In the genomic region with DNA sequence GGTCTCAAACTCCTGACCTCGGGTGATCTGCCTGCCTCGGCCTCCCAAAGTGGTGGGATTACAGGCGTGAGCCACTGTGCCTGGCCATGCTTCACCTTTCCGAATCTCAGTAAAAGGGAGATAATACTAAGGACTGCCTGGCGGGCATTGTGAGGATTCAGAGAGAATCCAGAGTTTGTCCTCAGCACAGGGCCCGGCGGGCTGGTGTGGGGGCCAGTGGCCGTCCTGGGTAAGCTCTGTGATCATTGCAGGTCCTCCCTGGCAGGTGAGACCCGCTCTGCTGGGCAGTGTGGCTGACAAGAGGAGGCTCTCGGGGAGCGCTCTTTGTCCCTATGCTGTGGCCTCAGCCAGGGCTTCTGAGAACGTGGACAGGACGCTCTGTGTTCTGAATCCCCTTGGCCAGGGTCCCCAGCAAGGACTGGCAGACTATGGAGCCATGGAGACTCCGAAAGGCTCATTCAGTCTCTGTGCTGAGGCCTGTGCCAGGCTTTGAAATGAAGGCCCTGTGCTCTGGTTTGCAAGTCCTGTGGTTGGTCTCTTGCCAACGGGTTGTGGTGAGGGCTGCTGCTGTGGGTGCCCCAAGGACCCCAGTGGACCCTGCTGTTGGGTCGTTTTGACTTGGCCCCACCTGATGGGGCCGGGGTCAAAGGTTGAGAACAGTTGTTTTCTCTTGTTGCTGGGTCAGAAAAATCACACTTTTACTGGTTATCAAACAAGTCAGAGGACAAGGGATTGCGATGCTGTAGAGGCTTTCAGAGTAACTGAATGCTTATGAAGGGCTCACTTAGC, we compare ENCODE assay signal across 10 cellular contexts. TPM values are rescaled to one million over a fixed set of nuclear protein-coding genes. Genes with fewer than 3 reads are reported as not detected.
DNase-seq lines count a peak whose midpoint lies in the region; ATAC-seq and TF ChIP-seq lines count a peak whose summit lies in the region.
"Had no signal": no experiment of that assay in that cellular context is flagged by ENCODE, and none has a peak within 500 bp of the region (broad histone marks: within the 10 kb centered on the region; RNA-seq: fewer than 3 reads in every experiment).

No MANE protein-coding gene starts in this region.

- ATAC-seq in HG03039 (IDR thresholded peaks at IDR 0.05; ENCODE audit: unreplicated experiment): no peak
- ATAC-seq: K562 had no signal

- no peaks in the 10 kb centered on the region for H3K9me3 Mint-ChIP-seq in T-helper 1 cell treated with Interleukin-12 subunit alpha and Interleukin-12 subunit beta and Interleukin-4 antibody, amounts not matched to agents 30 μg/mL and 1 μg/mL, for 36 hours

- no peak for TF ChIP-seq POLR2A in esophagus squamous epithelium (IDR thresholded peaks at IDR 0.05)

- DNase-seq in T-helper 1 cell (no peak), SK-N-MC (ENCODE audit: low read depth, low spot score) (no peak), esophagus squamous epithelium (lab: John Stamatoyannopoulos, UW) (no peak), dedifferentiated amniotic fluid mesenchymal stem cell (ENCODE audit: extremely low spot score) (no peak), NCI-H1930 (lab: John Stamatoyannopoulos, UW) (no peak)
- DNase-seq: NCI-H69 had no signal

- H3K9ac ChIP-seq in SK-N-MC (ENCODE audit: insufficient read length): peak overlapping the region; percentile 39
- no peak overlapping the region for H3K9ac ChIP-seq in rectal smooth muscle tissue (ENCODE audit: low read length)

- no peaks in the 10 kb centered on the region for H3K9me3 ChIP-seq in SK-N-MC (ENCODE audit: low read depth, low read length)
- H3K9me3 ChIP-seq in esophagus squamous epithelium: no peaks in the 10 kb centered on the region

- H3K27me3 ChIP-seq in esophagus squamous epithelium (no peaks in the 10 kb centered on the region), rectal smooth muscle tissue (ENCODE audit: control insufficient read depth, insufficient read depth, low read length) (no peaks in the 10 kb centered on the region)

- H3K27me3 Mint-ChIP-seq in T-helper 1 cell treated with Interleukin-12 subunit alpha and Interleukin-12 subunit beta and Interleukin-4 antibody, amounts not matched to agents 30 μg/mL and 1 μg/mL, for 36 hours (ENCODE audit: low read depth): peaks cover 15% of the 10 kb centered on the region

- peak overlapping the region; percentile 49 for H3K27ac Mint-ChIP-seq in T-helper 1 cell treated with Interleukin-12 subunit alpha and Interleukin-12 subunit beta and Interleukin-4 antibody, amounts not matched to agents 30 μg/mL and 1 μg/mL, for 36 hours

- H3K27ac ChIP-seq in SK-N-MC (peak overlapping the region; percentile 42), esophagus squamous epithelium (peak overlapping the region; percentile 89 to 99 (median 96)), rectal smooth muscle tissue (ENCODE audit: low read depth, low read length) (peak overlapping the region; percentile 70)

- peak overlapping the region; percentile 76 for H3K4me3 Mint-ChIP-seq in T-helper 1 cell treated with Interleukin-12 subunit alpha and Interleukin-12 subunit beta and Interleukin-4 antibody, amounts not matched to agents 30 μg/mL and 1 μg/mL, for 36 hours

- H3K4me1 ChIP-seq in esophagus squamous epithelium: peaks cover 0 to 68% (median 49%) of the 10 kb centered on the region in 3 donors
- peaks cover 35% of the 10 kb centered on the region for H3K4me1 ChIP-seq in rectal smooth muscle tissue (ENCODE audit: control insufficient read depth, insufficient read depth, low read length)

- H3K36me3 ChIP-seq in SK-N-MC (ENCODE audit: insufficient read depth, low read length) (peaks cover 8% of the 10 kb centered on the region; the same call in 1 of the 2 replicates), esophagus squamous epithelium (peaks cover 4 to 22% (median 12%) of the 10 kb centered on the region in 3 donors), rectal smooth muscle tissue (ENCODE audit: control insufficient read depth, insufficient read depth, low read length) (peaks cover 13% of the 10 kb centered on the region)

- TF ChIP-seq CTCF in esophagus squamous epithelium (IDR thresholded peaks at IDR 0.05): no peak

- no peaks in the 10 kb centered on the region for H3K36me3 Mint-ChIP-seq in T-helper 1 cell treated with Interleukin-12 subunit alpha and Interleukin-12 subunit beta and Interleukin-4 antibody, amounts not matched to agents 30 μg/mL and 1 μg/mL, for 36 hours (ENCODE audit: low read depth)

- 53 to 83% methylated on average over 4 to 9 of the region's 18 CpGs for WGBS in esophagus squamous epithelium, 2 donors

- intact Hi-C loops in esophagus squamous epithelium (cut with DNase I): no loop called here

- H3K4me1 Mint-ChIP-seq in T-helper 1 cell treated with Interleukin-12 subunit alpha and Interleukin-12 subunit beta and Interleukin-4 antibody, amounts not matched to agents 30 μg/mL and 1 μg/mL, for 36 hours (ENCODE audit: low read depth): peaks cover 16% of the 10 kb centered on the region

- H3K4me3 ChIP-seq in SK-N-MC (peak overlapping the region; percentile 38), esophagus squamous epithelium (peak overlapping the region in 1 of 4 donors; percentile 38), rectal smooth muscle tissue (ENCODE audit: low read length) (peak overlapping the region; percentile 30)
- H3K4me3 ChIP-seq: K562 had no signal

RNA-seq across cellular contexts. Expression of gene TPCN2, which starts 2.1 kb away (rescaled TPM):
- 10 to 100 TPM in 2 of 4 donors, 1 to 10 TPM in 2; 7.9 to 12.0 (median 9.1) TPM for total RNA-seq in esophagus squamous epithelium

RNA-seq across cellular contexts. Expression of gene MRGPRF, which starts 37.7 kb away (rescaled TPM):
- total RNA-seq in esophagus squamous epithelium: 10 to 100 TPM in 1 of 4 donors, 1 to 10 TPM in 3; 1.3 to 14.3 (median 6.1) TPM
- total RNA-seq: K562 had no signal

Comparison
In these comparisons a context has a peak if more than half of its experiments do, and no peak if none do; other contexts are left out.
1. H3K27ac ChIP-seq: peak in every context shown above with its lines; median percentile 96 in esophagus squamous epithelium; 70 in rectal smooth muscle tissue; 42 in SK-N-MC.